1 cellular context compared by ENCODE assay signal in the genomic region with DNA sequence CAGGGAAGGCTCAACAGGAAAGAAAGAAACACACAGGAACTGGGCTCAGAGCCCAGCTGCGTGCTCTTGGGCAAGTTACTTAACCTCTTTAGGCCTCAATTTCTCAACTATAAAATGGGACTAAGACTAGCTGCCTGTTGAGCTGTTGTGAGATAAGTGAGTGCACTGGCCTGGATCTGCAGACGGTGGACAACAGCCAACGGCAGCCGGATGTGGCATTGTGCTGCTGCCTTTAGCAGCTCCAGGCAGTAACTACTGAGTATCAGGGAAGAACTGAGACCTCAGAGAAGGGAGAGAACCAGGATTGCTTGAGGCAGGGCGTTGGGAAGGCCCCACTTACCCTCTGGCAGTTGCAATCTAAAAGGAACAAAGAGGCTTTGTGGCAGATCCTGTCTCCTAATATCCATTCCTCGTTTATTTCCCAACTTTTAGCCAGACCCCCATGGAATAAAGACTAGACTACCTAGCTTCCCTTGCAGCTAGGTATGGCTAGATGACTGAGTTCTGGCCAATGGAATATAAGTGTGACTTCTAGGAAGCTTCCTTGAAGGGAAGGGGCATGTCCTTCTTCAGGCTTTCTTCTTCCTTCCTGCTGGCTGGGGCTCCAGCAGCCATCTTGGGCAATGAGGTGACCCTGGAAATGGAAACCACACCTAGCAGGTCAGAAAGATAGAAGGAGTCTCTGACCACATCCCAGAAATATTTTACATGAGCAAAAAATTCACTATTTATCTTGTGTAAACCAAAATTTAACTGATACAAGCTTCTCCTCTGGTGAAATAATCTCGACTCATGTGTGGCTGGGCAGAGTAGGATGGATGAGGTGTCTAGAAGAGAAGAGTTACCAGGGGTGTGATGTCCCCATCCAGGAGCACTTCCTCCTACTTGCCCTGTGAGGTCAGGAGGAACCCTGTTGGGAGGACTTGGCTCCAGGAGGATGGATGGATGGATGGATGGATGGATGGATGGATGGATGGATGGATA.
TF ChIP-seq lines count a peak whose summit lies in the region.

No MANE protein-coding gene starts in this region.

TF ChIP-seq in A549, 52 proteins besides CTCF, POLR2A, EP300 and RAD21 (continued from another document):
- TF ChIP-seq, protein P1, sequence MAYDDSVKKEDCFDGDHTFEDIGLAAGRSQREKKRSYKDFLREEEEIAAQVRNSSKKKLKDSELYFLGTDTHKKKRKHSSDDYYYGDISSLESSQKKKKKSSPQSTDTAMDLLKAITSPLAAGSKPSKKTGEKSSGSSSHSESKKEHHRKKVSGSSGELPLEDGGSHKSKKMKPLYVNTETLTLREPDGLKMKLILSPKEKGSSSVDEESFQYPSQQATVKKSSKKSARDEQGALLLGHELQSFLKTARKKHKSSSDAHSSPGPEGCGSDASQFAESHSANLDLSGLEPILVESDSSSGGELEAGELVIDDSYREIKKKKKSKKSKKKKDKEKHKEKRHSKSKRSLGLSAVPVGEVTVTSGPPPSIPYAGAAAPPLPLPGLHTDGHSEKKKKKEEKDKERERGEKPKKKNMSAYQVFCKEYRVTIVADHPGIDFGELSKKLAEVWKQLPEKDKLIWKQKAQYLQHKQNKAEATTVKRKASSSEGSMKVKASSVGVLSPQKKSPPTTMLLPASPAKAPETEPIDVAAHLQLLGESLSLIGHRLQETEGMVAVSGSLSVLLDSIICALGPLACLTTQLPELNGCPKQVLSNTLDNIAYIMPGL (CRISPR knock-in tag; IDR thresholded peaks at IDR 0.05; ENCODE audit: borderline replicate concordance), result no peak
- TF ChIP-seq JUNB (IDR thresholded peaks at IDR 0.05) (no peak), KDM5A (IDR thresholded peaks at IDR 0.05) (no peak), POLR2AphosphoS2 (conservative IDR thresholded peaks at IDR 0.05; ENCODE audit: low read length) (no peak), HEYL (CRISPR knock-in tag; IDR thresholded peaks at IDR 0.05) (no peak), HOXA7 (CRISPR knock-in tag; IDR thresholded peaks at IDR 0.05) (no peak), SMC3 (IDR thresholded peaks at IDR 0.05) (no peak), EHMT2 (IDR thresholded peaks at IDR 0.05; ENCODE audit: low read depth) (no peak), ZSCAN20 (CRISPR knock-in tag; IDR thresholded peaks at IDR 0.05) (no peak), CBX8 (IDR thresholded peaks at IDR 0.05) (no peak), EHF (CRISPR knock-in tag; IDR thresholded peaks at IDR 0.05) (no peak), RNF2 (IDR thresholded peaks at IDR 0.05; ENCODE audit: borderline replicate concordance, low read depth) (no peak), MYC (IDR thresholded peaks at IDR 0.05; ENCODE audit: borderline replicate concordance, low read length) (no peak), ESRRA (IDR thresholded peaks at IDR 0.05; ENCODE audit: borderline replicate concordance, low read length) (no peak)
- TF ChIP-seq, protein P2, sequence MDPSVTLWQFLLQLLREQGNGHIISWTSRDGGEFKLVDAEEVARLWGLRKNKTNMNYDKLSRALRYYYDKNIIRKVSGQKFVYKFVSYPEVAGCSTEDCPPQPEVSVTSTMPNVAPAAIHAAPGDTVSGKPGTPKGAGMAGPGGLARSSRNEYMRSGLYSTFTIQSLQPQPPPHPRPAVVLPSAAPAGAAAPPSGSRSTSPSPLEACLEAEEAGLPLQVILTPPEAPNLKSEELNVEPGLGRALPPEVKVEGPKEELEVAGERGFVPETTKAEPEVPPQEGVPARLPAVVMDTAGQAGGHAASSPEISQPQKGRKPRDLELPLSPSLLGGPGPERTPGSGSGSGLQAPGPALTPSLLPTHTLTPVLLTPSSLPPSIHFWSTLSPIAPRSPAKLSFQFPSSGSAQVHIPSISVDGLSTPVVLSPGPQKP (IDR thresholded peaks at IDR 0.05; ENCODE audit: low read depth, low read length), result no peak
